26 cellular contexts compared by ENCODE assay signal in genomic region chr4:74635074-74635473, GRCh38.
DNase-seq lines count a peak whose midpoint lies in the region; FAIRE-seq and TF ChIP-seq lines count a peak whose summit lies in the region.
"Had no signal": no experiment of that assay in that cellular context is flagged by ENCODE, and none has a peak within 500 bp of the region (broad histone marks: within the 10 kb centered on the region; RNA-seq: fewer than 3 reads in every experiment).

No MANE protein-coding gene starts in this region.

- H4K20me1 ChIP-seq in Karpas-422 (ENCODE audit: insufficient read depth, low read depth, low read length) (no peaks in the 10 kb centered on the region), keratinocyte (ENCODE audit: control insufficient read depth, extremely low read depth, insufficient read depth, low read length) (no peaks in the 10 kb centered on the region), neural progenitor cell (ENCODE audit: low read depth) (no peaks in the 10 kb centered on the region)
- H4K20me1 ChIP-seq: BLaER1 had no signal

- H3K4me1 Mint-ChIP-seq in Caco-2 (ENCODE audit: low read depth, unreplicated experiment) (peaks cover 24% of the 10 kb centered on the region), neural progenitor cell (no peaks in the 10 kb centered on the region)

- H3K27me3 Mint-ChIP-seq in Caco-2 (ENCODE audit: insufficient read depth, unreplicated experiment) (no peaks in the 10 kb centered on the region), neural progenitor cell (ENCODE audit: insufficient read depth, low read depth) (no peaks in the 10 kb centered on the region)
- H3K27me3 Mint-ChIP-seq: CD4-positive, CD25-positive, alpha-beta regulatory T cell had no signal

- H3K9me1 ChIP-seq in keratinocyte (ENCODE audit: control insufficient read depth, extremely low read depth, insufficient read depth, low read length), result no peaks in the 10 kb centered on the region

- CTCF ChIA-PET in Caco-2 (lab: Charles Lee), result interaction anchor here (1.3 kb wide), 1 partner anchor 190 kb away, joined by 3 read pairs; the partner anchor contains the start of gene AREG

- peaks cover 40% of the 10 kb centered on the region for H3K4me1 ChIP-seq in Caco-2
- H3K4me1 ChIP-seq in Karpas-422 (ENCODE audit: low read length), result no peaks in the 10 kb centered on the region
- peaks cover 47% of the 10 kb centered on the region for H3K4me1 ChIP-seq in keratinocyte (ENCODE audit: control insufficient read depth, extremely low read depth, insufficient read depth, low read length)
- H3K4me1 ChIP-seq in neural progenitor cell, result no peaks in the 10 kb centered on the region

- DNase-seq in Caco-2 (no peak), Karpas-422 (peak; percentile 27), epithelial cell of esophagus (ENCODE audit: low read depth) (peak; percentile 32), keratinocyte (ENCODE audit: low read depth, low spot score) (no peak), DMS 273 treated with DMSO at 0.1 percent for 48 hours (lab: John Stamatoyannopoulos, UW) (no peak), dermis blood vessel endothelial cell (no peak), neural progenitor cell (ENCODE audit: low spot score) (no peak)
- DNase-seq: CD4-positive, CD25-positive, alpha-beta regulatory T cell; DMS79; EL; GDM1; H9; HFFc6; MG63; NCI-H1105 treated with DMSO at 0.1 percent for 48 hours; NCI-H146; NCI-H1930; NCI-H2107; NCI-H446; NCI-H524 treated with DMSO at 0.1 percent for 48 hours; NCI-H774 had no signal

- H3K9me3 ChIP-seq in Caco-2 (no peaks in the 10 kb centered on the region), Karpas-422 (ENCODE audit: low read length) (no peaks in the 10 kb centered on the region), keratinocyte (ENCODE audit: control insufficient read depth, low read depth, low read length) (no peaks in the 10 kb centered on the region), neural progenitor cell (ENCODE audit: low read depth) (no peaks in the 10 kb centered on the region)
- H3K9me3 ChIP-seq: BLaER1, MG63, SJSA1 had no signal

- H3K27me3 ChIP-seq in Caco-2 (replicated peaks; ENCODE audit: control insufficient read depth, insufficient read depth, low read length), result no peaks in the 10 kb centered on the region
- H3K27me3 ChIP-seq in Karpas-422 (ENCODE audit: low read length), result no peaks in the 10 kb centered on the region
- no peaks in the 10 kb centered on the region for H3K27me3 ChIP-seq in keratinocyte (ENCODE audit: control insufficient read depth, extremely low read depth, insufficient read depth, low read length)
- H3K27me3 ChIP-seq in neural progenitor cell, result no peaks in the 10 kb centered on the region
- H3K27me3 ChIP-seq: BLaER1, MG63 had no signal

- peak; percentile 58 for FAIRE-seq in keratinocyte (lab: Jason Lieb, UNC)
- FAIRE-seq: GM12878 had no signal

- no peak overlapping the region for H3K4me3 Mint-ChIP-seq in Caco-2 (ENCODE audit: unreplicated experiment)
- H3K4me3 Mint-ChIP-seq in neural progenitor cell, result no peak overlapping the region
- H3K4me3 Mint-ChIP-seq: CD4-positive, CD25-positive, alpha-beta regulatory T cell; GM23338; H9; HFFc6 had no signal

- H3K9ac ChIP-seq in Karpas-422 (ENCODE audit: low read length), result no peak overlapping the region
- no peak overlapping the region for H3K9ac ChIP-seq in keratinocyte (ENCODE audit: control insufficient read depth, extremely low read depth, insufficient read depth, low read length)
- H3K9ac ChIP-seq in neural progenitor cell, result no peak overlapping the region
- H3K9ac ChIP-seq: BLaER1 had no signal

- no TSS peak for BruUV-seq in Caco-2 (replicated peaks; lab: Mats Ljungman, UMichigan)

- intact Hi-C loops in Caco-2 (cut with micrococcal nuclease; ENCODE audit: unreplicated experiment), result no loop called here

- H3K36me3 ChIP-seq in Caco-2 (ENCODE audit: control insufficient read depth, insufficient read depth, low read length) (no peaks in the 10 kb centered on the region), Karpas-422 (ENCODE audit: insufficient read depth, low read length) (no peaks in the 10 kb centered on the region), keratinocyte (ENCODE audit: control insufficient read depth in 2 of 2, extremely low read depth in 1 of 2, insufficient read depth in 2 of 2, low read length in 2 of 2) (no peaks in the 10 kb centered on the region), neural progenitor cell (no peaks in the 10 kb centered on the region)
- H3K36me3 ChIP-seq: BLaER1, MG63, SJSA1 had no signal

- peak overlapping the region; percentile 19 for H3K27ac Mint-ChIP-seq in Caco-2 (ENCODE audit: unreplicated experiment)
- no peak overlapping the region for H3K27ac Mint-ChIP-seq in neural progenitor cell
- H3K27ac Mint-ChIP-seq: CD4-positive, CD25-positive, alpha-beta regulatory T cell; GM23338; H9; HFFc6 had no signal

- H3K4me3 ChIP-seq in Caco-2 (ENCODE audit: low read depth, low read length) (no peak overlapping the region), Karpas-422 (ENCODE audit: low read length) (no peak overlapping the region), epithelial cell of esophagus (ENCODE audit: low read length) (no peak overlapping the region), keratinocyte (ENCODE audit: control insufficient read depth in 2 of 3, extremely low read depth in 1 of 3, insufficient read depth in 2 of 3, low read depth in 1 of 3, low read length in 3 of 3) (no peak overlapping the region), neural progenitor cell (no peak overlapping the region)
- H3K4me3 ChIP-seq: BLaER1, GM12878, GM23338, MG63, PC-9, SJSA1 had no signal

- dilution Hi-C loops in keratinocyte (cut with MboI; ENCODE audit: extremely low pct_ligation_motif_present, low sequenced_read_pairs), result no loop called here

- no peaks in the 10 kb centered on the region for H3K9me2 ChIP-seq in Karpas-422 (replicated peaks; ENCODE audit: insufficient read depth, low read length)

- H3K4me2 ChIP-seq in Karpas-422 (ENCODE audit: low read depth, low read length, poor library complexity, severe bottlenecking) (no peak overlapping the region), keratinocyte (ENCODE audit: control insufficient read depth, extremely low read depth, insufficient read depth, low read depth, low read length) (no peak overlapping the region), neural progenitor cell (no peak overlapping the region)
- H3K4me2 ChIP-seq: BLaER1, GM23338, PC-9 had no signal

- TF ChIP-seq CTCF in Caco-2 (IDR thresholded peaks at IDR 0.05; ENCODE audit: insufficient read depth in 1 of 2, low read depth in 1 of 2, low read length in 1 of 2, severe bottlenecking in 1 of 2, unreplicated experiment in 1 of 2) (no peak), epithelial cell of esophagus (IDR thresholded peaks at IDR 0.05; ENCODE audit: insufficient read depth, low read depth, low read length, missing control alignments) (no peak), keratinocyte (optimal IDR thresholded peaks at IDR 0.05 in 1 of 3, IDR thresholded peaks at IDR 0.05 in 1 of 3, conservative IDR thresholded peaks at IDR 0.05 in 1 of 3; ENCODE audit: extremely low read depth in 1 of 3, insufficient read depth in 2 of 3, low read length in 3 of 3) (no peak), neural progenitor cell (IDR thresholded peaks at IDR 0.05) (no peak)

- H3K36me3 Mint-ChIP-seq in Caco-2 (ENCODE audit: insufficient read depth, unreplicated experiment), result peaks cover 17% of the 10 kb centered on the region
- no peaks in the 10 kb centered on the region for H3K36me3 Mint-ChIP-seq in neural progenitor cell
- H3K36me3 Mint-ChIP-seq: CD4-positive, CD25-positive, alpha-beta regulatory T cell had no signal

- H2AFZ ChIP-seq in Karpas-422 (ENCODE audit: low read length) (no peak overlapping the region), keratinocyte (ENCODE audit: control insufficient read depth, low read length) (no peak overlapping the region), neural progenitor cell (replicated peaks) (no peak overlapping the region)
- H2AFZ ChIP-seq: GM23338, PC-9 had no signal

- peaks cover 15% of the 10 kb centered on the region for H3K9me3 Mint-ChIP-seq in Caco-2 (ENCODE audit: unreplicated experiment)
- H3K9me3 Mint-ChIP-seq in neural progenitor cell, result no peaks in the 10 kb centered on the region
- H3K9me3 Mint-ChIP-seq: GM23338, H9, HFFc6 had no signal

- no peaks in the 10 kb centered on the region for H3F3A ChIP-seq in neural progenitor cell (ENCODE audit: low read depth)

- POLR2A ChIA-PET in Caco-2 (lab: Charles Lee), result interaction anchor here (0.6 kb wide), 1 partner anchor 19 kb away, joined by 3 read pairs; no protein-coding TSS in a partner anchor

- H3K79me2 ChIP-seq in Karpas-422 (ENCODE audit: low read length), result no peaks in the 10 kb centered on the region
- no peaks in the 10 kb centered on the region for H3K79me2 ChIP-seq in keratinocyte (ENCODE audit: control insufficient read depth, insufficient read depth, low read length)
- H3K79me2 ChIP-seq in neural progenitor cell (ENCODE audit: low read depth), result no peaks in the 10 kb centered on the region

- H3K27ac ChIP-seq in Karpas-422 (ENCODE audit: low read length) (no peak overlapping the region), keratinocyte (ENCODE audit: control insufficient read depth, insufficient read depth, low read length) (peak overlapping the region; percentile 28), neural progenitor cell (no peak overlapping the region)
- H3K27ac ChIP-seq: BLaER1, PC-9, SJSA1 had no signal

Comparison
In these comparisons a context has a peak if more than half of its experiments do, and no peak if none do; other contexts are left out.
1. DNase-seq: peak in Karpas-422 (single experiment) and epithelial cell of esophagus (single experiment); none in Caco-2 (0 of 2), keratinocyte (single experiment), DMS 273 treated with DMSO at 0.1 percent for 48 hours (single experiment), dermis blood vessel endothelial cell (single experiment) and neural progenitor cell (single experiment).